17 cellular contexts compared by ENCODE assay signal in the genomic region with DNA sequence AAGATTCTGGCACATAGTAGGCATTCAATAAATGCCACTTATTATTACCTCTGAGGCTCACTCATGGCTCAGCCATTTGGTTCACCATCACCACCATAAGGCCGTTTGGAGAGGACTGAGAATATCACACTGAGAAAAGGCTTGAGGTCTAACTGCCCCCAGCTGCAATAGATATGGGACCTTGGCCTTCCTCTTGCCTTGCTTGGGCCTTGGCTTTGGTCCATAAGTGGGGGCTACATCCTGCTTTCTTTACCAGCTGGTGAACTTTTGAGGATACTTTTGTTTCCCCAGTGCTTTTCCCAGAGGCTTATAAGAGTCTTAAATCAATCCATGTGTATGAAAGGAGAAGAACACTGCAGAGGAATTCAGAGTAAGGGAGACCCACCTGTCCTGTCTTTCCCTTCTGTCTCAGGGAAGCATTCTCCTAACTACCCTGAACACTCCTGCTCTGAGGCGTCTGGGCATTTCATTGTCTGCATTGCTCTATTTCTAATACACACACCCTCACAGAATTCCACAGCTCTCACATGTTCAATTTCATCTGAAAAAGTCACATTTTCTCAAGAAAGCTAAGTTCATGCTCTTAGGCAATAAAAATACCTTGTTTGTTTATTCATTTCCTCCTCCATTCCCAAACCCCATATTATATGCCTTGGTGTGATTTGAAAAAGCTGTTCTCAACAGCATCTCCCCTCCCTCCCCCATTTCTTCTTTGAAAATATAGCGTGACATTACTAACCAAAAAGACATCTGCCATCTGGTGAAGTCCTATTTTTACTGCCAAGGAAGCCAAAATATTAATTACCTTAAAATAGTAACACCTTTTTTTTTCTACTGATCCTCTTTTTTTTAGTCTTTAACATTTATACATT. TPM values are rescaled to one million over a fixed set of nuclear protein-coding genes. Genes with fewer than 3 reads are reported as not detected.
DNase-seq lines count a peak whose midpoint lies in the region; ATAC-seq, FAIRE-seq and TF ChIP-seq lines count a peak whose summit lies in the region.
"Had no signal": no experiment of that assay in that cellular context is flagged by ENCODE, and none has a peak within 500 bp of the region (broad histone marks: within the 10 kb centered on the region; RNA-seq: fewer than 3 reads in every experiment).

No MANE protein-coding gene starts in this region.

- peak overlapping the region; percentile 53 for H3K9ac ChIP-seq in KMS-11

- H3K4me3 ChIP-seq in KMS-11 (IDR thresholded peaks at IDR 0.05; ENCODE audit: insufficient read depth, low read depth, low read length), result no peak overlapping the region
- H3K4me3 ChIP-seq in psoas muscle, result no peak overlapping the region
- H3K4me3 ChIP-seq: hepatocyte, MG63 had no signal

- peak overlapping the region; percentile 21; the same call in 1 of the 2 replicates for H2AFZ ChIP-seq in KMS-11 (ENCODE audit: low read depth)
- H2AFZ ChIP-seq: hepatocyte had no signal

- intact Hi-C loops in psoas muscle (cut with DNase I), result no loop called here

- no peaks in the 10 kb centered on the region for H3K79me2 ChIP-seq in KMS-11 (ENCODE audit: insufficient read depth, low read depth)
- H3K79me2 ChIP-seq: hepatocyte had no signal

- H3K9me3 ChIP-seq in psoas muscle, result no peaks in the 10 kb centered on the region
- H3K9me3 ChIP-seq: MG63 had no signal

- H3K27ac ChIP-seq in KMS-11 (peak overlapping the region; percentile 90), psoas muscle (no peak overlapping the region)
- H3K27ac ChIP-seq: hepatocyte had no signal

- H3K4me1 ChIP-seq in KMS-11 (ENCODE audit: low read depth, poor library complexity, severe bottlenecking) (peaks cover 87% of the 10 kb centered on the region), psoas muscle (no peaks in the 10 kb centered on the region)

- WGBS in psoas muscle, 3 donors, result 50 to 65% (median 52%) methylated on average over 3 of the region's 3 CpGs

- DNase-seq in AG20443 (ENCODE audit: low spot score), result peak; percentile 30
- no peak for DNase-seq in GM18507 (ENCODE audit: extremely low spot score, insufficient read length, low read depth)
- DNase-seq in epidermal melanocyte (ENCODE audit: insufficient read length, low spot score), result peak; percentile 48
- DNase-seq in psoas muscle, result no peak
- no peak for DNase-seq in RCC 7860 (ENCODE audit: low spot score)
- DNase-seq: activated CD4-positive, CD25-positive, alpha-beta regulatory T cell; activated T-cell treated with anti-CD3 and anti-CD28 coated beads, Interleukin-2, amount 50 U/mL, for 4 hours; mammary epithelial cell; MG63; NCI-H345; stimulated activated CD4-positive, alpha-beta T cell treated with anti-CD3 and anti-CD28 coated beads, Interleukin-15, amount 100 ng/mL, for 24 hours had no signal

- H3K4me2 ChIP-seq in KMS-11, result peak overlapping the region; percentile 69
- H3K4me2 ChIP-seq: hepatocyte had no signal

- FAIRE-seq in GM18507 (lab: Jason Lieb, UNC), result peak; percentile 62
- no peak for FAIRE-seq in RCC 7860 (lab: Jason Lieb, UNC)
- FAIRE-seq: G401.6 had no signal

- no peaks in the 10 kb centered on the region for H3K27me3 ChIP-seq in KMS-11 (ENCODE audit: insufficient read depth, low read depth)
- H3K27me3 ChIP-seq in psoas muscle (ENCODE audit: insufficient read depth in 3 of 3, low read length in 2 of 3), result peaks cover 0 to 2% (median 0%) of the 10 kb centered on the region in 3 donors
- H3K27me3 ChIP-seq: MG63 had no signal

- H4K20me1 ChIP-seq in KMS-11 (ENCODE audit: insufficient read depth), result no peaks in the 10 kb centered on the region

- ATAC-seq in psoas muscle, result no peak
- ATAC-seq in HG03045 (IDR thresholded peaks at IDR 0.05; ENCODE audit: unreplicated experiment), result no peak
- ATAC-seq in HG02938 (IDR thresholded peaks at IDR 0.05; ENCODE audit: unreplicated experiment), result no peak
- ATAC-seq: activated T-cell treated with anti-CD3 and anti-CD28 coated beads, Interleukin-2, amount 50 U/mL, for 4 hours had no signal

- TF ChIP-seq CTCF in KMS-11 (conservative IDR thresholded peaks at IDR 0.05; ENCODE audit: low read depth, low read length) (no peak), psoas muscle (IDR thresholded peaks at IDR 0.05) (no peak)

- H3K36me3 ChIP-seq in KMS-11 (ENCODE audit: insufficient read depth) (no peaks in the 10 kb centered on the region), psoas muscle (ENCODE audit: insufficient read depth in 1 of 2, low read depth in 1 of 2) (no peaks in the 10 kb centered on the region)
- H3K36me3 ChIP-seq: MG63 had no signal

RNA-seq across cellular contexts. Expression of a gene that starts 22.5 kb away (rescaled TPM):
- total RNA-seq in psoas muscle, result not detected
- not detected for polyA plus RNA-seq in psoas muscle
- total RNA-seq: activated T-cell treated with anti-CD3 and anti-CD28 coated beads, Interleukin-2, amount 50 U/mL, for 4 hours; mammary epithelial cell; osteocyte had no signal
- polyA plus RNA-seq: hepatocyte, mammary epithelial cell had no signal

Comparison
In these comparisons a context has a peak if more than half of its experiments do, and no peak if none do; other contexts are left out.
1. DNase-seq: peak in AG20443 (single experiment) and epidermal melanocyte (single experiment); none in GM18507 (single experiment), psoas muscle (0 of 2) and RCC 7860 (single experiment).